1 cellular context compared by ENCODE assay signal in genomic region chr4:759810-760209, GRCh38.
TF ChIP-seq lines count a peak whose summit lies in the region.

No MANE protein-coding gene starts in this region.

TF ChIP-seq in K562, 482 proteins besides CTCF, POLR2A, EP300 and RAD21:
- peak; percentile 72; the same call in 1 of the 2 replicates for TF ChIP-seq ZNF75A (CRISPR knock-in tag; IDR thresholded peaks at IDR 0.05)
